In genomic region chr1:36730599-36730998, GRCh38 we compare ENCODE assay signal across 25 cellular contexts.
"Had no signal": no experiment of that assay in that cellular context is flagged by ENCODE, and none has a peak within 500 bp of the region (broad histone marks: within the 10 kb centered on the region; RNA-seq: fewer than 3 reads in every experiment).

No MANE protein-coding gene starts in this region.

- ATAC-seq: foreskin keratinocyte; left ventricle myocardium superior; psoas muscle; stimulated activated effector memory CD8-positive, alpha-beta T cell treated with anti-CD3 and anti-CD28 coated beads, Interleukin-12 subunit alpha, Interleukin-12 subunit beta, amount 100 ng/mL, for 72 hours; upper lobe of right lung had no signal

- H3K9me3 ChIP-seq: esophagus muscularis mucosa, psoas muscle, sigmoid colon, stomach, thyroid gland, upper lobe of right lung had no signal

- H3K36me3 ChIP-seq: esophagus muscularis mucosa, sigmoid colon, stomach, thyroid gland, upper lobe of right lung had no signal

- H3K4me3 ChIP-seq: esophagus muscularis mucosa, psoas muscle, sigmoid colon, stomach, thyroid gland, upper lobe of right lung had no signal

- H3K4me1 ChIP-seq: esophagus muscularis mucosa, foreskin keratinocyte, parathyroid adenoma, psoas muscle, sigmoid colon, stomach, thyroid gland, upper lobe of right lung had no signal

- H3K27me3 ChIP-seq: foreskin keratinocyte, thyroid gland had no signal

- H2AFZ ChIP-seq: parathyroid adenoma had no signal

- H3K4me3 Mint-ChIP-seq: activated T-cell treated with anti-CD3 and anti-CD28 coated beads, Interleukin-2, amount 50 U/mL, for 24 hours; naive B cell; nephron progenitor cell; stimulated activated effector memory CD8-positive, alpha-beta T cell treated with anti-CD3 and anti-CD28 coated beads, Interleukin-12 subunit alpha, Interleukin-12 subunit beta, amount 100 ng/mL, for 72 hours had no signal

- FAIRE-seq: astrocyte, small intestine had no signal

- H3K9ac ChIP-seq: parathyroid adenoma had no signal

- DNase-seq: activated CD4-positive, alpha-beta T cell treated with anti-CD3 and anti-CD28 coated beads for 4 hours; activated CD4-positive, alpha-beta T cell treated with anti-CD3 and anti-CD28 coated beads, Interleukin-2, amount 50 U/mL, for 4 hours; activated CD8-positive, alpha-beta memory T cell treated with anti-CD3 and anti-CD28 coated beads, Interleukin-2, amount 50 U/mL, for 48 hours; activated gamma-delta T cell; activated naive CD4-positive, alpha-beta T cell treated with anti-CD3 and anti-CD28 coated beads, Interleukin-2, amount 50 U/mL, for 16 hours; activated T-cell treated with anti-CD3 and anti-CD28 coated beads, Interleukin-2, amount 50 U/mL, for 24 hours; amniotic stem cell; caudate nucleus; foreskin keratinocyte; left ventricle myocardium superior; naive B cell; nephron progenitor cell; occipital lobe; psoas muscle; sigmoid colon; small intestine; stimulated activated CD4-positive, alpha-beta T cell treated with anti-CD3 and anti-CD28 coated beads, Interleukin-4, amount 100 ng/mL, for 24 hours; stomach; thyroid gland; upper lobe of right lung had no signal

- H3K36me3 Mint-ChIP-seq: naive B cell; stimulated activated effector memory CD8-positive, alpha-beta T cell treated with anti-CD3 and anti-CD28 coated beads, Interleukin-12 subunit alpha, Interleukin-12 subunit beta, amount 100 ng/mL, for 72 hours had no signal

- H3K79me2 ChIP-seq: parathyroid adenoma had no signal

- H3K27ac ChIP-seq: esophagus muscularis mucosa, foreskin keratinocyte, parathyroid adenoma, psoas muscle, sigmoid colon, stomach, thyroid gland, upper lobe of right lung had no signal

- H3K27ac Mint-ChIP-seq: activated T-cell treated with anti-CD3 and anti-CD28 coated beads, Interleukin-2, amount 50 U/mL, for 24 hours; naive B cell; nephron progenitor cell; stimulated activated effector memory CD8-positive, alpha-beta T cell treated with anti-CD3 and anti-CD28 coated beads, Interleukin-12 subunit alpha, Interleukin-12 subunit beta, amount 100 ng/mL, for 72 hours; T-helper 2 cell treated with Interferon-gamma antibody and Interleukin-4, amounts not matched to agents 5 μg/mL and 100 μg/mL, for 36 hours had no signal

- H3K9me3 Mint-ChIP-seq: activated T-cell treated with anti-CD3 and anti-CD28 coated beads, Interleukin-2, amount 50 U/mL, for 24 hours; nephron progenitor cell; stimulated activated effector memory CD8-positive, alpha-beta T cell treated with anti-CD3 and anti-CD28 coated beads, Interleukin-12 subunit alpha, Interleukin-12 subunit beta, amount 100 ng/mL, for 72 hours; T-helper 2 cell treated with Interferon-gamma antibody and Interleukin-4, amounts not matched to agents 5 μg/mL and 100 μg/mL, for 36 hours had no signal
